In the genomic region with DNA sequence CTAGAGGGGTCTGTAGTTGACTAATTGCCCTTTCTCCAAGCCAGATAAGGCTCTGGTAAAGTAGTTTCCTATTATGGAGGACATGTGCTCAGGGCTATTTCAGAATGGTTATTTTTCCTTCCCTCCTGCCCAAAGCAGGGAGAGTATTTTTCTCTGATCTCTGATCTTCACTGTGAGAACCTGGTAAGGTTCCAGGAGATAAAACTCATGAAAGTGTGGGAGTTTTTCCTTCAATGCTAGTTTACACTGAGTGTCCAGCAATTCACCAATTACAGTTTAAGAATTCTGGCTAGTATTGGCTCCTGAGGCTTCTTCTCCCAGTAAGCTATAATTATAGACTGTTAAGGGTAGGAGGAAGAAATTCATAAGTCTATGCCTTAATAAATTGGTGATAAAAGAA, we compare ENCODE assay signal across 17 cellular contexts. TPM values are rescaled to one million over a fixed set of nuclear protein-coding genes. Genes with fewer than 3 reads are reported as not detected.
DNase-seq lines count a peak whose midpoint lies in the region; ATAC-seq and TF ChIP-seq lines count a peak whose summit lies in the region.
"Had no signal": no experiment of that assay in that cellular context is flagged by ENCODE, and none has a peak within 500 bp of the region (broad histone marks: within the 10 kb centered on the region; RNA-seq: fewer than 3 reads in every experiment).

No MANE protein-coding gene starts in this region.

- peaks cover 63% of the 10 kb centered on the region for H3K4me1 Mint-ChIP-seq in stimulated activated naive CD8-positive, alpha-beta T cell treated with anti-CD3 and anti-CD28 coated beads, Interleukin-15, Interleukin-2, amounts not matched to agents 100 ng/mL and 50 ng/mL, for 24 hours (ENCODE audit: low read depth)
- peaks cover 41% of the 10 kb centered on the region for H3K4me1 Mint-ChIP-seq in stimulated activated naive CD8-positive, alpha-beta T cell treated with anti-CD3 and anti-CD28 coated beads, Interleukin-15, amount 100 ng/mL, for 72 hours
- H3K4me1 Mint-ChIP-seq in activated naive CD8-positive, alpha-beta T cell treated with anti-CD3 and anti-CD28 coated beads for 36 hours = peaks cover 44% of the 10 kb centered on the region
- H3K4me1 Mint-ChIP-seq: B cell had no signal

- ATAC-seq in stimulated activated naive CD8-positive, alpha-beta T cell treated with anti-CD3 and anti-CD28 coated beads, Interleukin-15, amount 100 ng/mL, for 72 hours = no peak
- ATAC-seq in GM21737 (IDR thresholded peaks at IDR 0.05; ENCODE audit: unreplicated experiment) = no peak
- ATAC-seq: HCT116 had no signal

- DNase-seq in stimulated activated naive CD8-positive, alpha-beta T cell treated with anti-CD3 and anti-CD28 coated beads, Interleukin-15, amount 100 ng/mL, for 72 hours = no peak
- no peak for DNase-seq in activated naive CD8-positive, alpha-beta T cell treated with anti-CD3 and anti-CD28 coated beads for 36 hours
- DNase-seq in choroid plexus epithelial cell (ENCODE audit: low read depth) = peak; percentile 15
- no peak for DNase-seq in hepatic stellate cell (ENCODE audit: low spot score)
- no peak for DNase-seq in AG08395 (ENCODE audit: low spot score)
- DNase-seq in NCI-H526 (lab: John Stamatoyannopoulos, UW) = no peak
- DNase-seq: 8988T; Caco-2; CD8-positive, alpha-beta memory T cell; GOT3; H7; HFFc6 had no signal

- H3K27me3 Mint-ChIP-seq in stimulated activated naive CD8-positive, alpha-beta T cell treated with anti-CD3 and anti-CD28 coated beads, Interleukin-15, Interleukin-2, amounts not matched to agents 100 ng/mL and 50 ng/mL, for 24 hours = no peaks in the 10 kb centered on the region
- no peaks in the 10 kb centered on the region for H3K27me3 Mint-ChIP-seq in stimulated activated naive CD8-positive, alpha-beta T cell treated with anti-CD3 and anti-CD28 coated beads, Interleukin-15, amount 100 ng/mL, for 72 hours
- no peaks in the 10 kb centered on the region for H3K27me3 Mint-ChIP-seq in activated naive CD8-positive, alpha-beta T cell treated with anti-CD3 and anti-CD28 coated beads for 36 hours
- H3K27me3 Mint-ChIP-seq: B cell; CD8-positive, alpha-beta memory T cell had no signal

- no peak for TF ChIP-seq CTCF in choroid plexus epithelial cell (conservative IDR thresholded peaks at IDR 0.05; ENCODE audit: low read depth, low read length)

- H3K36me3 Mint-ChIP-seq in stimulated activated naive CD8-positive, alpha-beta T cell treated with anti-CD3 and anti-CD28 coated beads, Interleukin-15, Interleukin-2, amounts not matched to agents 100 ng/mL and 50 ng/mL, for 24 hours (ENCODE audit: low read depth) = peaks cover 54% of the 10 kb centered on the region
- H3K36me3 Mint-ChIP-seq in activated naive CD8-positive, alpha-beta T cell treated with anti-CD3 and anti-CD28 coated beads for 36 hours = peaks cover 59% of the 10 kb centered on the region

- H3K4me3 ChIP-seq in choroid plexus epithelial cell (ENCODE audit: low read depth, low read length) = no peak overlapping the region
- H3K4me3 ChIP-seq: BLaER1 treated with 17β-estradiol and CSF1 and Interleukin-3, amounts not matched to agents 10 nM and 100 nM had no signal

- H3K9me3 Mint-ChIP-seq in stimulated activated naive CD8-positive, alpha-beta T cell treated with anti-CD3 and anti-CD28 coated beads, Interleukin-15, Interleukin-2, amounts not matched to agents 100 ng/mL and 50 ng/mL, for 24 hours = peaks cover 7% of the 10 kb centered on the region
- peaks cover 12 to 13% of the 10 kb centered on the region in 2 donors for H3K9me3 Mint-ChIP-seq in stimulated activated naive CD8-positive, alpha-beta T cell treated with anti-CD3 and anti-CD28 coated beads, Interleukin-15, amount 100 ng/mL, for 72 hours
- peaks cover 22% of the 10 kb centered on the region for H3K9me3 Mint-ChIP-seq in activated naive CD8-positive, alpha-beta T cell treated with anti-CD3 and anti-CD28 coated beads for 36 hours
- H3K9me3 Mint-ChIP-seq: HFFc6 had no signal

- peak overlapping the region; percentile 84 for H3K27ac Mint-ChIP-seq in stimulated activated naive CD8-positive, alpha-beta T cell treated with anti-CD3 and anti-CD28 coated beads, Interleukin-15, Interleukin-2, amounts not matched to agents 100 ng/mL and 50 ng/mL, for 24 hours
- H3K27ac Mint-ChIP-seq in stimulated activated naive CD8-positive, alpha-beta T cell treated with anti-CD3 and anti-CD28 coated beads, Interleukin-15, amount 100 ng/mL, for 72 hours = no peak overlapping the region
- H3K27ac Mint-ChIP-seq in activated naive CD8-positive, alpha-beta T cell treated with anti-CD3 and anti-CD28 coated beads for 36 hours = peak overlapping the region; percentile 1
- H3K27ac Mint-ChIP-seq: B cell, HFFc6 had no signal

- H3K4me3 Mint-ChIP-seq in stimulated activated naive CD8-positive, alpha-beta T cell treated with anti-CD3 and anti-CD28 coated beads, Interleukin-15, Interleukin-2, amounts not matched to agents 100 ng/mL and 50 ng/mL, for 24 hours = no peak overlapping the region
- no peak overlapping the region for H3K4me3 Mint-ChIP-seq in stimulated activated naive CD8-positive, alpha-beta T cell treated with anti-CD3 and anti-CD28 coated beads, Interleukin-15, amount 100 ng/mL, for 72 hours
- H3K4me3 Mint-ChIP-seq in activated naive CD8-positive, alpha-beta T cell treated with anti-CD3 and anti-CD28 coated beads for 36 hours = no peak overlapping the region
- H3K4me3 Mint-ChIP-seq: B cell; CD8-positive, alpha-beta memory T cell; HFFc6 had no signal

RNA-seq across cellular contexts. Expression of a gene that starts 31.1 kb away (rescaled TPM):
- total RNA-seq in activated naive CD8-positive, alpha-beta T cell treated with anti-CD3 and anti-CD28 coated beads for 36 hours = 10 to 100 TPM; 22.2 to 23.5 TPM

RNA-seq across cellular contexts. Expression of a gene that starts 57.7 kb away (rescaled TPM):
- total RNA-seq in activated naive CD8-positive, alpha-beta T cell treated with anti-CD3 and anti-CD28 coated beads for 36 hours = 10 to 100 TPM; 24.0 to 31.2 TPM

Comparison
In these comparisons a context has a peak if more than half of its experiments do, and no peak if none do; other contexts are left out.
1. H3K27ac Mint-ChIP-seq: peak in stimulated activated naive CD8-positive, alpha-beta T cell treated with anti-CD3 and anti-CD28 coated beads, Interleukin-15, Interleukin-2, amounts not matched to agents 100 ng/mL and 50 ng/mL, for 24 hours (single experiment) and activated naive CD8-positive, alpha-beta T cell treated with anti-CD3 and anti-CD28 coated beads for 36 hours (single experiment); none in stimulated activated naive CD8-positive, alpha-beta T cell treated with anti-CD3 and anti-CD28 coated beads, Interleukin-15, amount 100 ng/mL, for 72 hours (0 of 2).